Comparison of ENCODE assay signal across 1 cellular context in genomic region chr17:75899353-75899752, GRCh38.
TF ChIP-seq lines count a peak whose summit lies in the region.

No MANE protein-coding gene starts in this region.

TF ChIP-seq in HEK293, 187 proteins besides CTCF, POLR2A, EP300 and RAD21:
- no peak for TF ChIP-seq ZBTB8A (tag by site-specific recombination; IDR thresholded peaks at IDR 0.05)
- no peak for TF ChIP-seq ZBTB20 (tag by site-specific recombination; IDR thresholded peaks at IDR 0.05)
- no peak for TF ChIP-seq ZNF488 (tag by site-specific recombination; IDR thresholded peaks at IDR 0.05)
- TF ChIP-seq, protein P1, sequence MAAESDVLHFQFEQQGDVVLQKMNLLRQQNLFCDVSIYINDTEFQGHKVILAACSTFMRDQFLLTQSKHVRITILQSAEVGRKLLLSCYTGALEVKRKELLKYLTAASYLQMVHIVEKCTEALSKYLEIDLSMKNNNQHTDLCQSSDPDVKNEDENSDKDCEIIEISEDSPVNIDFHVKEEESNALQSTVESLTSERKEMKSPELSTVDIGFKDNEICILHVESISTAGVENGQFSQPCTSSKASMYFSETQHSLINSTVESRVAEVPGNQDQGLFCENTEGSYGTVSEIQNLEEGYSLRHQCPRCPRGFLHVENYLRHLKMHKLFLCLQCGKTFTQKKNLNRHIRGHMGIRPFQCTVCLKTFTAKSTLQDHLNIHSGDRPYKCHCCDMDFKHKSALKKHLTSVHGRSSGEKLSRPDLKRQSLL (tag by site-specific recombination; IDR thresholded peaks at IDR 0.05), result peak; percentile 53; the same call in 1 of the 2 replicates
- TF ChIP-seq ZBTB11 (tag by site-specific recombination; conservative IDR thresholded peaks at IDR 0.05; ENCODE audit: low read depth), result no peak
